Comparison of ENCODE assay signal across 8 cellular contexts in the genomic region with DNA sequence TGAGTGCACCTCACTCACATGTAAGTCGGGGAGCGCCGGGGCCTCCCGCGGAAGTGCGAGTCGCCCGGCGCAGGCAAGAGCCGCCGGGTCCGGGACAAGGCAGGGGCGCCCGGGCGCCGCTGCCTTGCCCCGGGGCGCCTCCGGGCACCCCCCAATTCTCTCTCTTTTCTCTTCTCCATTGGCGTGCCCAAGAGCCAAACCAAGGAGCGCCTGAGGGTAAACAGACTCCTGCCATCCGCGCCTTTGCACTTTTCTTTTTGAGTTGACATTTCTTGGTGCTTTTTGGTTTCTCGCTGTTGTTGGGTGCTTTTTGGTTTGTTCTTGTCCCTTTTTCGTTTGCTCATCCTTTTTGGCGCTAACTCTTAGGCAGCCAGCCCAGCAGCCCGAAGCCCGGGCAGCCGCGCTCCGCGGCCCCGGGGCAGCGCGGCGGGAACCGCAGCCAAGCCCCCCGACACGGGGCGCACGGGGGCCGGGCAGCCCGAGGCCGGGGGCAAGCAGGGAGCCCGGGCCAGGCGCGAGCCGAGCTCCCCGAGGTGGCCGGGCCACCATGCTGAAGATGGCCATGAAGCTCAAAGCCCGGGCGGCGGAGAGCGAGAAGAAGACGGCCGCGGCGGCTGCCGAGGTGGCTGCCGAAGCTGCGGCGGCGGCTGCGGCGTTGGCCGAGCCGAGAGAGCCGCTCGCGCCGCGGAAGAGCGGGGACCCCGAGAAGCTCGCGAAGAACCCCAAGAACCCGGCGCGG. TPM values are rescaled to one million over a fixed set of nuclear protein-coding genes. Genes with fewer than 3 reads are reported as not detected.
A peak's percentile ranks its signal among the peaks of the same experiment; 100 is the strongest.
DNase-seq lines count a peak whose midpoint lies in the region; ATAC-seq and TF ChIP-seq lines count a peak whose summit lies in the region.

No MANE protein-coding gene starts in this region.

- peak overlapping the region; percentile 97 to 100 (median 99) for H3K27ac Mint-ChIP-seq in nephron

- H3K9me3 ChIP-seq in OCI-LY3 (ENCODE audit: insufficient read depth, low read length) (no peaks in the 10 kb centered on the region), ectodermal cell (ENCODE audit: control insufficient read depth, low read length) (no peaks in the 10 kb centered on the region)

- peak overlapping the region; percentile 68 for H3K4me2 ChIP-seq in OCI-LY3 (ENCODE audit: low read length)

- TF ChIP-seq CTCF in OCI-LY3 (IDR thresholded peaks at IDR 0.05; ENCODE audit: low read depth, low read length) = no peak
- no peak for TF ChIP-seq CTCF in nephron (IDR thresholded peaks at IDR 0.05; ENCODE audit: unreplicated experiment in 3 of 3)

- H3K36me3 ChIP-seq in OCI-LY3 (replicated peaks; ENCODE audit: low read depth, low read length) (no peaks in the 10 kb centered on the region), ectodermal cell (ENCODE audit: control insufficient read depth, insufficient read depth, low read length) (no peaks in the 10 kb centered on the region)

- H3K9ac ChIP-seq in OCI-LY3 (ENCODE audit: low read length) = peak overlapping the region; percentile 80

- no peak overlapping the region for H2AFZ ChIP-seq in OCI-LY3 (ENCODE audit: low read depth, low read length)

- H3K9me3 Mint-ChIP-seq in nephron = no peaks in the 10 kb centered on the region

- H3K4me3 ChIP-seq in OCI-LY3 (ENCODE audit: low read length) (peak overlapping the region; percentile 82), ectodermal cell (ENCODE audit: insufficient read depth, low read depth, low read length) (peak overlapping the region; percentile 67)

- peaks cover 3% of the 10 kb centered on the region for H3K36me3 Mint-ChIP-seq in nephron (ENCODE audit: low read depth)

- peaks cover 19% of the 10 kb centered on the region for H3K4me1 ChIP-seq in OCI-LY3 (ENCODE audit: low read length)
- peaks cover 13% of the 10 kb centered on the region for H3K4me1 ChIP-seq in ectodermal cell (ENCODE audit: control insufficient read depth, insufficient read depth, low read length)

- 22 to 24% methylated on average over 79 of the region's 79 CpGs for WGBS in ectodermal cell, 2 experiments

- peak overlapping the region; percentile 97 to 98 (median 98) for H3K4me3 Mint-ChIP-seq in nephron

- H3K27me3 ChIP-seq in OCI-LY3 (ENCODE audit: low read depth, low read length) (no peaks in the 10 kb centered on the region), ectodermal cell (ENCODE audit: control insufficient read depth, insufficient read depth, low read length, poor library complexity, severe bottlenecking) (peaks cover 4% of the 10 kb centered on the region)

- H4K20me1 ChIP-seq in OCI-LY3 (ENCODE audit: insufficient read depth, low read length) = peaks cover 13% of the 10 kb centered on the region

- DNase-seq in EL (peak; percentile 18), midbrain (lab: John Stamatoyannopoulos, UW) (no peak), NCI-H2107 treated with DMSO at 0.1 percent for 48 hours (lab: John Stamatoyannopoulos, UW; ENCODE audit: unreplicated experiment) (no peak)

- H3K27ac ChIP-seq in OCI-LY3 (ENCODE audit: low read length) (peak overlapping the region; percentile 78), ectodermal cell (ENCODE audit: insufficient read depth, low read depth, low read length, poor library complexity, severe bottlenecking) (no peak overlapping the region)

- ATAC-seq in GM18498 (IDR thresholded peaks at IDR 0.05; ENCODE audit: unreplicated experiment) = no peak
- ATAC-seq in GM18867 (IDR thresholded peaks at IDR 0.05; ENCODE audit: unreplicated experiment) = no peak

- H3K27me3 Mint-ChIP-seq in nephron (ENCODE audit: low read depth) = no peaks in the 10 kb centered on the region

- peaks cover 35% of the 10 kb centered on the region for H3K4me1 Mint-ChIP-seq in nephron

- H3K79me2 ChIP-seq in OCI-LY3 (ENCODE audit: low read length) = peaks cover 56% of the 10 kb centered on the region

RNA-seq across cellular contexts. Expression of gene GNAS, which starts 37.0 kb away (rescaled TPM):
- polyA plus RNA-seq in ectodermal cell (2013, experiment 1 of 4) = 1,487 TPM
- polyA plus RNA-seq in ectodermal cell (2013, experiment 2 of 4) = 1,411 TPM
- 1,350 TPM for polyA plus RNA-seq in ectodermal cell (2013, experiment 3 of 4)
- polyA plus RNA-seq in ectodermal cell (2013, experiment 4 of 4) = 1,464 TPM

RNA-seq across cellular contexts. Expression of gene GNAS-AS1, which starts 38.8 kb away (rescaled TPM):
- polyA plus RNA-seq in ectodermal cell (2013, experiment 1 of 4) = 6.8 TPM
- polyA plus RNA-seq in ectodermal cell (2013, experiment 2 of 4) = 10.7 TPM
- polyA plus RNA-seq in ectodermal cell (2013, experiment 3 of 4) = 6.1 TPM
- 7.3 TPM for polyA plus RNA-seq in ectodermal cell (2013, experiment 4 of 4)
